In the genomic region with DNA sequence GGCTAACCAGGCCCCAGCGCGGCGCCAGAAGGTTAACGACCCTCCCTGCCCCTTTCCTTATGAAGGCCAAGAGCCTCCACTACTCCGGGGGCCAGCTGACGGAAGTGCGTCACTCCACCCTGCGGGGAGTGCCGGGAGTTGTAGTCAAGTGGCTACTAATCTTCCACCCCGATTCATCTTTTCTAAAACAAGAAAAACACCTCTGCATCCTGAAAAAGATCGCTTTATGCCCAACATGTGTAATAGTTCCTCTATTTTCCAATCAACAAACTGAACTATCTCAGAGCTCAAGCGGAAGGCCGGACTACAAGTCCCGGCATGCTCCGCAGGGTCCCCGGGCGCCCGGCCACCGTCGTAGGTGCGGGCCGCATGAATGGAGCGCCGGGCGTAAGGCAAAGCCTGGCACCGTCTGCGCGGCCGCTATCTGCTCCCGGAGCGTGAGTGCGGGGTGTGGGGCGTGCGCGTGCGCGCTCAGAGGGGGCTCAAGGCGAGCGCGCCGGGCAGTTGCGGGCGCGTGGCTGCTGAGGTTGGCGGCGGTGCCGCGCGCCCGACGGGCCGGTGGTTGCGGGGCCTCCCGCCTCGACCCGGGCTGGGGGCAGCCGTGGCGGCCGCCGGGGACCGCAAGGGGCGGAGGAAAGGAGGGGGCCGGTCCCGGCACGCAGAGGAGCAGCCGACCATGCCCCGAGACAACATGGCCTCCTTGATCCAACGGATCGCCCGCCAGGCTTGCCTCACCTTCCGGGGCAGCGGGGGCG, we compare ENCODE assay signal across 8 cellular contexts. TPM values are rescaled to one million over a fixed set of nuclear protein-coding genes. Genes with fewer than 3 reads are reported as not detected.
DNase-seq lines count a peak whose midpoint lies in the region; ATAC-seq lines count a peak whose summit lies in the region.

TSS of gene ADO (plus strand) at position 337 of the 755 bp plus-strand sequence. CDS start at position 677, 340 bp downstream.

- H3K27me3 Mint-ChIP-seq in activated T-cell treated with anti-CD3 and anti-CD28 coated beads, Interleukin-2, amount 50 U/mL, for 72 hours (ENCODE audit: low read depth) = peaks cover 9% of the 10 kb centered on the region
- no peaks in the 10 kb centered on the region for H3K27me3 Mint-ChIP-seq in stimulated activated naive B cell treated with anti-CD40 and anti-IgM and Interleukin-4, amounts not matched to agents 10 μg/mL and 1 μg/mL and 100 μg/mL, for 72 hours

- H3K4me1 Mint-ChIP-seq in activated T-cell treated with anti-CD3 and anti-CD28 coated beads, Interleukin-2, amount 50 U/mL, for 72 hours (ENCODE audit: low read depth) = peaks cover 42% of the 10 kb centered on the region
- H3K4me1 Mint-ChIP-seq in stimulated activated naive B cell treated with anti-CD40 and anti-IgM and Interleukin-4, amounts not matched to agents 10 μg/mL and 1 μg/mL and 100 μg/mL, for 72 hours = peaks cover 16 to 39% of the 10 kb centered on the region in 2 donors

- H3K36me3 ChIP-seq in muscle layer of colon (ENCODE audit: insufficient read depth, low read length) = peaks cover 6% of the 10 kb centered on the region

- H3K4me3 ChIP-seq in muscle layer of colon (ENCODE audit: low read depth in 1 of 2, low read length in 2 of 2) = peak within 1 kb of the TSS; percentile 50 to 73

- H3K9me3 Mint-ChIP-seq in activated T-cell treated with anti-CD3 and anti-CD28 coated beads, Interleukin-2, amount 50 U/mL, for 72 hours = no peaks in the 10 kb centered on the region
- H3K9me3 Mint-ChIP-seq in stimulated activated naive B cell treated with anti-CD40 and anti-IgM and Interleukin-4, amounts not matched to agents 10 μg/mL and 1 μg/mL and 100 μg/mL, for 72 hours = no peaks in the 10 kb centered on the region

- peak within 1 kb of the TSS; percentile 90 to 98 for H3K4me3 Mint-ChIP-seq in activated T-cell treated with anti-CD3 and anti-CD28 coated beads, Interleukin-2, amount 50 U/mL, for 72 hours
- H3K4me3 Mint-ChIP-seq in stimulated activated naive B cell treated with anti-CD40 and anti-IgM and Interleukin-4, amounts not matched to agents 10 μg/mL and 1 μg/mL and 100 μg/mL, for 72 hours = peak within 1 kb of the TSS; percentile 87 to 94

- peak; percentile 82 for ATAC-seq in GM21526 (IDR thresholded peaks at IDR 0.05; ENCODE audit: low FRiP score, unreplicated experiment)
- peak; percentile 90 to 92 for ATAC-seq in activated T-cell treated with anti-CD3 and anti-CD28 coated beads, Interleukin-2, amount 50 U/mL, for 72 hours (replicated peaks in 1 of 2)
- peak; percentile 94 for ATAC-seq in esophagus mucosa
- peak; percentile 89 to 93 for ATAC-seq in stimulated activated naive B cell treated with anti-CD40 and anti-IgM and Interleukin-4, amounts not matched to agents 10 μg/mL and 1 μg/mL and 100 μg/mL, for 72 hours (replicated peaks)

- H3K9ac ChIP-seq in muscle layer of colon (ENCODE audit: low read length) = peak within 1 kb of the TSS; percentile 27

- peaks cover 6 to 11% of the 10 kb centered on the region in 2 donors for H3K36me3 Mint-ChIP-seq in activated T-cell treated with anti-CD3 and anti-CD28 coated beads, Interleukin-2, amount 50 U/mL, for 72 hours (ENCODE audit: insufficient read depth in 2 of 2)
- peaks cover 12 to 32% of the 10 kb centered on the region in 2 donors for H3K36me3 Mint-ChIP-seq in stimulated activated naive B cell treated with anti-CD40 and anti-IgM and Interleukin-4, amounts not matched to agents 10 μg/mL and 1 μg/mL and 100 μg/mL, for 72 hours

- H3K9me3 ChIP-seq in muscle layer of colon (ENCODE audit: low read length) = no peaks in the 10 kb centered on the region

- H3K27ac ChIP-seq in muscle layer of colon (ENCODE audit: low read depth, low read length) = peak within 1 kb of the TSS; percentile 100

- H3K4me1 ChIP-seq in muscle layer of colon (ENCODE audit: insufficient read depth, low read length) = peaks cover 29% of the 10 kb centered on the region

- H3K27me3 ChIP-seq in muscle layer of colon (ENCODE audit: control insufficient read depth in 1 of 2, insufficient read depth in 2 of 2, low read length in 2 of 2) = no peaks in the 10 kb centered on the region

- peak within 1 kb of the TSS; percentile 100 for H3K27ac Mint-ChIP-seq in activated T-cell treated with anti-CD3 and anti-CD28 coated beads, Interleukin-2, amount 50 U/mL, for 72 hours
- H3K27ac Mint-ChIP-seq in stimulated activated naive B cell treated with anti-CD40 and anti-IgM and Interleukin-4, amounts not matched to agents 10 μg/mL and 1 μg/mL and 100 μg/mL, for 72 hours = peak within 1 kb of the TSS; percentile 100

- DNase-seq in DMS114 treated with DMSO at 0.1 percent for 48 hours (lab: John Stamatoyannopoulos, UW; ENCODE audit: unreplicated experiment) (peak; percentile 84), HuH-7 (ENCODE audit: low spot score) (peak; percentile 84), OCI-M1 (lab: John Stamatoyannopoulos, UW) (peak; percentile 94)
- peak; percentile 85 to 86 for DNase-seq in activated T-cell treated with anti-CD3 and anti-CD28 coated beads, Interleukin-2, amount 50 U/mL, for 72 hours
- peak; percentile 77 for DNase-seq in stimulated activated naive B cell treated with anti-CD40 and anti-IgM and Interleukin-4, amounts not matched to agents 10 μg/mL and 1 μg/mL and 100 μg/mL, for 72 hours

RNA-seq across cellular contexts. Expression of gene ADO, which starts in this region (rescaled TPM):
- 10 to 100 TPM; 26.3 to 33.4 TPM for total RNA-seq in activated T-cell treated with anti-CD3 and anti-CD28 coated beads, Interleukin-2, amount 50 U/mL, for 72 hours
- 10.0 TPM for total RNA-seq in esophagus mucosa

Comparison
In these comparisons a context has a peak if more than half of its experiments do, and no peak if none do; other contexts are left out.
1. Peak in every context shown above with its lines: DNase-seq, ATAC-seq, H3K4me3 ChIP-seq and H3K27ac ChIP-seq.